In genomic region chr2:197339496-197340220, GRCh38 we compare ENCODE assay signal across 1 cellular context.
TF ChIP-seq lines count a peak whose summit lies in the region.

No MANE protein-coding gene starts in this region.

TF ChIP-seq in HepG2, 621 proteins besides CTCF, POLR2A, EP300 and RAD21:
- TF ChIP-seq HOXD1 (CRISPR knock-in tag; IDR thresholded peaks at IDR 0.05), result no peak
- no peak for TF ChIP-seq ZNF709 (CRISPR knock-in tag; IDR thresholded peaks at IDR 0.05)
- no peak for TF ChIP-seq ARNT (IDR thresholded peaks at IDR 0.05)
- no peak for TF ChIP-seq IRX3 (CRISPR knock-in tag; IDR thresholded peaks at IDR 0.05; ENCODE audit: borderline replicate concordance, low read depth)
- TF ChIP-seq, protein P1, sequence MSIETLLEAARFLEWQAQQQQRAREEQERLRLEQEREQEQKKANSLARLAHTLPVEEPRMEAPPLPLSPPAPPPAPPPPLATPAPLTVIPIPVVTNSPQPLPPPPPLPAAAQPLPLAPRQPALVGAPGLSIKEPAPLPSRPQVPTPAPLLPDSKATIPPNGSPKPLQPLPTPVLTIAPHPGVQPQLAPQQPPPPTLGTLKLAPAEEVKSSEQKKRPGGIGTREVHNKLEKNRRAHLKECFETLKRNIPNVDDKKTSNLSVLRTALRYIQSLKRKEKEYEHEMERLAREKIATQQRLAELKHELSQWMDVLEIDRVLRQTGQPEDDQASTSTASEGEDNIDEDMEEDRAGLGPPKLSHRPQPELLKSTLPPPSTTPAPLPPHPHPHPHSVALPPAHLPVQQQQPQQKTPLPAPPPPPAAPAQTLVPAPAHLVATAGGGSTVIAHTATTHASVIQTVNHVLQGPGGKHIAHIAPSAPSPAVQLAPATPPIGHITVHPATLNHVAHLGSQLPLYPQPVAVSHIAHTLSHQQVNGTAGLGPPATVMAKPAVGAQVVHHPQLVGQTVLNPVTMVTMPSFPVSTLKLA (IDR thresholded peaks at IDR 0.05), result 0 out of 2 replicates have a peak, but pooled peaks have one; percentile 19
- TF ChIP-seq ZBTB7A (CRISPR knock-in tag; IDR thresholded peaks at IDR 0.05), result no peak
